Comparison of ENCODE assay signal across 8 cellular contexts in genomic region chr1:157170677-157171515, GRCh38. TPM values are rescaled to one million over a fixed set of nuclear protein-coding genes. Genes with fewer than 3 reads are reported as not detected.
A peak's percentile ranks its signal among the peaks of the same experiment; 100 is the strongest.
DNase-seq lines count a peak whose midpoint lies in the region; ATAC-seq, FAIRE-seq and TF ChIP-seq lines count a peak whose summit lies in the region.

No MANE protein-coding gene starts in this region.

- no peaks in the 10 kb centered on the region for H3K9me3 ChIP-seq in OCI-LY3 (ENCODE audit: insufficient read depth, low read length)
- no peaks in the 10 kb centered on the region for H3K9me3 ChIP-seq in HepG2 (ENCODE audit: low read length)
- no peaks in the 10 kb centered on the region for H3K9me3 ChIP-seq in gastroesophageal sphincter

- POLR2A ChIA-PET in HepG2 (lab: Yijun Ruan, JAX), result no interaction called here

- H3K79me2 ChIP-seq in OCI-LY3 (ENCODE audit: low read length) (no peaks in the 10 kb centered on the region), HepG2 (ENCODE audit: insufficient read depth, low read length) (no peaks in the 10 kb centered on the region)

- in situ Hi-C loops in HepG2 (cut with HindIII; ENCODE audit: extremely low pct_ligation_motif_present, low pct_unique_long_range_greater_than_20kb), result no loop called here

- ATAC-seq in HepG2 (no peak; the same call in 2 of the 3 replicates), GM18873 (IDR thresholded peaks at IDR 0.05; ENCODE audit: low FRiP score, unreplicated experiment) (no peak), gastroesophageal sphincter (no peak), GM18511 (IDR thresholded peaks at IDR 0.05; ENCODE audit: unreplicated experiment) (no peak)

- TF ChIP-seq EP300 in HepG2 (IDR thresholded peaks at IDR 0.05; ENCODE audit: low read depth in 2 of 2, low read length in 2 of 2) (no peak), HepG2 (CRISPR knock-in tag; IDR thresholded peaks at IDR 0.05; ENCODE audit: borderline replicate concordance) (no peak), gastroesophageal sphincter (IDR thresholded peaks at IDR 0.05) (no peak)

- H3K36me3 Mint-ChIP-seq in activated naive CD8-positive, alpha-beta T cell treated with anti-CD3 and anti-CD28 coated beads for 36 hours, result no peaks in the 10 kb centered on the region

- no peak for TF ChIP-seq POLR2A in HepG2 (IDR thresholded peaks at IDR 0.05; ENCODE audit: insufficient read depth in 1 of 2, low read depth in 2 of 2, low read length in 2 of 2)
- no peak for TF ChIP-seq POLR2A in gastroesophageal sphincter (IDR thresholded peaks at IDR 0.05)

- no peak for FAIRE-seq in HepG2 (lab: Jason Lieb, UNC)

- 42% methylated on average over 17 of the region's 22 CpGs for WGBS in HepG2 (ENCODE audit: low lambda C conversion rate)
- 73 to 78% methylated on average over 14 to 16 of the region's 22 CpGs for WGBS in gastroesophageal sphincter (ENCODE audit: low coverage in 1 of 2), 2 donors

- H3K4me3 Mint-ChIP-seq in activated naive CD8-positive, alpha-beta T cell treated with anti-CD3 and anti-CD28 coated beads for 36 hours, result no peak overlapping the region

- no peaks in the 10 kb centered on the region for H3K4me1 Mint-ChIP-seq in activated naive CD8-positive, alpha-beta T cell treated with anti-CD3 and anti-CD28 coated beads for 36 hours

- intact Hi-C loops in HepG2 (cut with micrococcal nuclease; ENCODE audit: unreplicated experiment), result no loop called here

- no peak overlapping the region for H3K27ac Mint-ChIP-seq in activated naive CD8-positive, alpha-beta T cell treated with anti-CD3 and anti-CD28 coated beads for 36 hours

- H3K36me3 ChIP-seq in OCI-LY3 (replicated peaks; ENCODE audit: low read depth, low read length), result no peaks in the 10 kb centered on the region
- H3K36me3 ChIP-seq in HepG2 (replicated peaks in 1 of 2; ENCODE audit: control insufficient read depth in 1 of 2, insufficient read depth in 2 of 2, low read length in 2 of 2), result no peaks in the 10 kb centered on the region
- no peaks in the 10 kb centered on the region for H3K36me3 ChIP-seq in gastroesophageal sphincter

- H2AFZ ChIP-seq in OCI-LY3 (ENCODE audit: low read depth, low read length), result no peak overlapping the region
- H2AFZ ChIP-seq in HepG2 (ENCODE audit: low read length), result no peak overlapping the region

- H3K4me2 ChIP-seq in OCI-LY3 (ENCODE audit: low read length), result no peak overlapping the region
- H3K4me2 ChIP-seq in HepG2 (ENCODE audit: low read depth, low read length), result no peak overlapping the region

- peak; percentile 69 for DNase-seq in COLO829 (ENCODE audit: low spot score)
- peak; percentile 40 for DNase-seq in H4 (ENCODE audit: low spot score)
- DNase-seq in activated naive CD8-positive, alpha-beta T cell treated with anti-CD3 and anti-CD28 coated beads for 36 hours, result peak; percentile 38
- peak; percentile 12 for DNase-seq in HepG2 (ENCODE audit: low spot score)

- H3K9me3 Mint-ChIP-seq in activated naive CD8-positive, alpha-beta T cell treated with anti-CD3 and anti-CD28 coated beads for 36 hours, result no peaks in the 10 kb centered on the region

- H3K27ac ChIP-seq in OCI-LY3 (ENCODE audit: low read length) (no peak overlapping the region), HepG2 (ENCODE audit: extremely low read length, insufficient read depth, low read length) (no peak overlapping the region), gastroesophageal sphincter (no peak overlapping the region)

- H3K27me3 ChIP-seq in OCI-LY3 (ENCODE audit: low read depth, low read length), result peaks cover 30% of the 10 kb centered on the region
- H3K27me3 ChIP-seq in HepG2 (ENCODE audit: control insufficient read depth in 1 of 2, insufficient read depth in 2 of 2, low read length in 2 of 2), result peaks cover 1 to 19% of the 10 kb centered on the region in 2 experiments; a peak in 4 of 5 replicates
- peaks cover 21% of the 10 kb centered on the region for H3K27me3 ChIP-seq in gastroesophageal sphincter

- H3K4me3 ChIP-seq in OCI-LY3 (ENCODE audit: low read length) (no peak overlapping the region), HepG2 (replicated peaks in 1 of 3; ENCODE audit: insufficient read depth in 1 of 3, low read depth in 2 of 3, low read length in 3 of 3) (no peak overlapping the region), gastroesophageal sphincter (no peak overlapping the region)

- H3K27me3 Mint-ChIP-seq in activated naive CD8-positive, alpha-beta T cell treated with anti-CD3 and anti-CD28 coated beads for 36 hours, result peaks cover 17% of the 10 kb centered on the region

- TF ChIP-seq RAD21 in HepG2 (CRISPR knock-in tag; IDR thresholded peaks at IDR 0.05), result no peak

- no peaks in the 10 kb centered on the region for H4K20me1 ChIP-seq in OCI-LY3 (ENCODE audit: insufficient read depth, low read length)
- no peaks in the 10 kb centered on the region for H4K20me1 ChIP-seq in HepG2 (ENCODE audit: insufficient read depth, low read length)

- TF ChIP-seq CTCF in OCI-LY3 (IDR thresholded peaks at IDR 0.05; ENCODE audit: low read depth, low read length), result peak; percentile 76
- peak; percentile 54 for TF ChIP-seq CTCF in HepG2 (CRISPR knock-in tag; IDR thresholded peaks at IDR 0.05)
- TF ChIP-seq CTCF in gastroesophageal sphincter (IDR thresholded peaks at IDR 0.05), result peak in 1 of 4 experiments; percentile 43

- CTCF ChIA-PET in HepG2 (lab: Yijun Ruan, JAX; ENCODE audit: low intra/inter-chr PET ratio, low total read pairs), result interaction anchor here (1.5 kb wide), 1 partner anchor 319 kb away, joined by 8 read pairs; no protein-coding TSS in a partner anchor

- no TSS peak for BruUV-seq in HepG2 (replicated peaks; lab: Mats Ljungman, UMichigan)

- H3K9ac ChIP-seq in OCI-LY3 (ENCODE audit: low read length), result no peak overlapping the region
- H3K9ac ChIP-seq in HepG2 (ENCODE audit: insufficient read depth, low read depth, low read length), result no peak overlapping the region

- H3K4me1 ChIP-seq in OCI-LY3 (ENCODE audit: low read length) (peaks cover 26% of the 10 kb centered on the region), HepG2 (ENCODE audit: insufficient read depth, low read length) (no peaks in the 10 kb centered on the region), gastroesophageal sphincter (no peaks in the 10 kb centered on the region)

TF ChIP-seq in HepG2, 621 proteins besides CTCF, POLR2A, EP300 and RAD21 (continues in another document):
- TF ChIP-seq ZSCAN31 (CRISPR knock-in tag; IDR thresholded peaks at IDR 0.05; ENCODE audit: low read depth) (no peak), ATF6 (CRISPR knock-in tag; conservative IDR thresholded peaks at IDR 0.05) (no peak)
- TF ChIP-seq, protein P1, sequence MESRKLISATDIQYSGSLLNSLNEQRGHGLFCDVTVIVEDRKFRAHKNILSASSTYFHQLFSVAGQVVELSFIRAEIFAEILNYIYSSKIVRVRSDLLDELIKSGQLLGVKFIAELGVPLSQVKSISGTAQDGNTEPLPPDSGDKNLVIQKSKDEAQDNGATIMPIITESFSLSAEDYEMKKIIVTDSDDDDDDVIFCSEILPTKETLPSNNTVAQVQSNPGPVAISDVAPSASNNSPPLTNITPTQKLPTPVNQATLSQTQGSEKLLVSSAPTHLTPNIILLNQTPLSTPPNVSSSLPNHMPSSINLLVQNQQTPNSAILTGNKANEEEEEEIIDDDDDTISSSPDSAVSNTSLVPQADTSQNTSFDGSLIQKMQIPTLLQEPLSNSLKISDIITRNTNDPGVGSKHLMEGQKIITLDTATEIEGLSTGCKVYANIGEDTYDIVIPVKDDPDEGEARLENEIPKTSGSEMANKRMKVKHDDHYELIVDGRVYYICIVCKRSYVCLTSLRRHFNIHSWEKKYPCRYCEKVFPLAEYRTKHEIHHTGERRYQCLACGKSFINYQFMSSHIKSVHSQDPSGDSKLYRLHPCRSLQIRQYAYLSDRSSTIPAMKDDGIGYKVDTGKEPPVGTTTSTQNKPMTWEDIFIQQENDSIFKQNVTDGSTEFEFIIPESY (CRISPR knock-in tag; IDR thresholded peaks at IDR 0.05), result no peak

RNA-seq across cellular contexts. Expression of gene ETV3, which starts 32.7 kb away (rescaled TPM):
- total RNA-seq in H4 (2014; rRNA removed; shearing (Covaris generic)), result 3.2 and 5.6 TPM in 2 replicates
- total RNA-seq in activated naive CD8-positive, alpha-beta T cell treated with anti-CD3 and anti-CD28 coated beads for 36 hours, result 10 to 100 TPM; 23.1 to 23.5 TPM
- total RNA-seq in HepG2 (2016; rRNA removed; fragmentation: Illumina TruSeq; extraction: Trizol), result 5.8 and 8.5 TPM in 2 replicates
- total RNA-seq in HepG2 (2016; cell fraction: cytosol; rRNA removed; fragmentation: Illumina TruSeq; extraction: Trizol; ENCODE audit: low read depth), result 0.81 and 1.4 TPM in 2 replicates
- total RNA-seq in HepG2 (2016; cell fraction: insoluble cytoplasmic fraction; rRNA removed; fragmentation: Illumina TruSeq; extraction: Trizol), result 5.7 and 7.6 TPM in 2 replicates
- 4.0 and 4.1 TPM in 2 replicates for total RNA-seq in HepG2 (2016; cell fraction: membrane; rRNA removed; fragmentation: Illumina TruSeq; extraction: Trizol)
- 8.1 and 8.4 TPM in 2 replicates for total RNA-seq in HepG2 (2016; cell fraction: nucleus; rRNA removed; fragmentation: Illumina TruSeq; extraction: Trizol)
- 4.2 and 4.6 TPM in 2 replicates for polyA plus RNA-seq in HepG2 (2011; rRNA removed)
- 2.6 and 3.2 TPM in 2 replicates for polyA plus RNA-seq in HepG2 (2011; cell fraction: cytosol; rRNA removed)
- polyA plus RNA-seq in HepG2 (2011; cell fraction: nucleus; rRNA removed), result 4.0 and 5.1 TPM in 2 replicates
- 4.8 and 4.9 TPM in 2 replicates for polyA plus RNA-seq in HepG2 (2012)
- 0.11 and 0.12 TPM in 2 replicates for polyA plus RNA-seq in HepG2 (2016; cell fraction: cytosol; fragmentation: Illumina TruSeq; extraction: Trizol; ENCODE audit: low read depth)
- 6.3 and 6.4 TPM in 2 replicates for polyA plus RNA-seq in HepG2 (2016; cell fraction: insoluble cytoplasmic fraction; fragmentation: Illumina TruSeq; extraction: Trizol; ENCODE audit: low read depth)
- 0.88 and 1.1 TPM in 2 replicates for polyA plus RNA-seq in HepG2 (2016; cell fraction: membrane; fragmentation: Illumina TruSeq; extraction: Trizol; ENCODE audit: low read depth)
- polyA plus RNA-seq in HepG2 (2016; cell fraction: nucleus; fragmentation: Illumina TruSeq; extraction: Trizol; ENCODE audit: insufficient read depth, low read depth), result 7.2 and 7.6 TPM in 2 replicates
- polyA minus RNA-seq in HepG2 (2011; rRNA and poly(A)+ RNA removed; ENCODE audit: low replicate concordance), result 11.8 and 25.1 TPM in 2 replicates
- 6.7 and 7.9 TPM in 2 replicates for polyA minus RNA-seq in HepG2 (2011; cell fraction: cytosol; rRNA and poly(A)+ RNA removed)
- 14.3 and 14.7 TPM in 2 replicates for polyA minus RNA-seq in HepG2 (2011; cell fraction: nucleus; rRNA and poly(A)+ RNA removed)
- 10 to 100 TPM; 17.7 to 27.3 (median 20.5) TPM for total RNA-seq in gastroesophageal sphincter

Comparison
In these comparisons a context has a peak if more than half of its experiments do, and no peak if none do; other contexts are left out.
1. DNase-seq: peak in every context shown above with its lines; median percentile 69 in COLO829; 40 in H4; 38 in activated naive CD8-positive, alpha-beta T cell treated with anti-CD3 and anti-CD28 coated beads for 36 hours; 12 in HepG2.